In the genomic region with DNA sequence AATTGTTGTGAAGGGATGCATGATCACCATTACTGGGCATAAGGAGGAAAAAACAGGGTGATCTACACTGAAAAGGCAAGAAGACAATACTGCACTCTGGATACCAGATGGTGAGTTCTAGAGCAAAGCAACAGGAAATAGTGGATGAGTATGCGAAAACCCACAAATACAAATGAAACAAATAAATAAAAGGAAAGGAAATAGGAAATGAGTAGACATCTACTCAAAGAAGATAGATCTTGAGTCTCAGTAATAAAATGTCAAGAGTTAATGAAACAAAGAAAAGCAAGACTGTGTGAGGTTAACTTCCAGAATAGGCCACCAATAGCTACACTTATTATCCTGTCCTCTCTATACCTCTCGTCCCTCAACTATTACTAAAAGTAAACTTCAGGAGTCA, we compare ENCODE assay signal across 1 cellular context.
TF ChIP-seq lines count a peak whose summit lies in the region.

No MANE protein-coding gene starts in this region.

TF ChIP-seq in IMR-90, 13 proteins besides CTCF, POLR2A, EP300 and RAD21:
- no peak for TF ChIP-seq MAZ (IDR thresholded peaks at IDR 0.05; ENCODE audit: borderline replicate concordance, low read depth, low read length)
- TF ChIP-seq NFE2L2 (IDR thresholded peaks at IDR 0.05; ENCODE audit: low read depth, low read length): no peak
- TF ChIP-seq BHLHE40 (IDR thresholded peaks at IDR 0.05; ENCODE audit: low read depth, low read length): no peak
- TF ChIP-seq FOS (IDR thresholded peaks at IDR 0.05; ENCODE audit: low read depth, low read length): no peak
- no peak for TF ChIP-seq MAFK (IDR thresholded peaks at IDR 0.05; ENCODE audit: low read depth, low read length)
- no peak for TF ChIP-seq RFX5 (IDR thresholded peaks at IDR 0.05; ENCODE audit: low read depth, low read length)
- TF ChIP-seq, protein P1, sequence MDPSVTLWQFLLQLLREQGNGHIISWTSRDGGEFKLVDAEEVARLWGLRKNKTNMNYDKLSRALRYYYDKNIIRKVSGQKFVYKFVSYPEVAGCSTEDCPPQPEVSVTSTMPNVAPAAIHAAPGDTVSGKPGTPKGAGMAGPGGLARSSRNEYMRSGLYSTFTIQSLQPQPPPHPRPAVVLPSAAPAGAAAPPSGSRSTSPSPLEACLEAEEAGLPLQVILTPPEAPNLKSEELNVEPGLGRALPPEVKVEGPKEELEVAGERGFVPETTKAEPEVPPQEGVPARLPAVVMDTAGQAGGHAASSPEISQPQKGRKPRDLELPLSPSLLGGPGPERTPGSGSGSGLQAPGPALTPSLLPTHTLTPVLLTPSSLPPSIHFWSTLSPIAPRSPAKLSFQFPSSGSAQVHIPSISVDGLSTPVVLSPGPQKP (IDR thresholded peaks at IDR 0.05; ENCODE audit: borderline replicate concordance, low read depth, low read length): no peak
- TF ChIP-seq CEBPB (IDR thresholded peaks at IDR 0.05; ENCODE audit: low read depth, low read length): no peak
- TF ChIP-seq MXI1 (IDR thresholded peaks at IDR 0.05; ENCODE audit: borderline replicate concordance, low read depth, low read length): no peak
- no peak for TF ChIP-seq SMC3 (IDR thresholded peaks at IDR 0.05; ENCODE audit: low read depth, low read length)
- TF ChIP-seq RCOR1 (IDR thresholded peaks at IDR 0.05; ENCODE audit: insufficient replicate concordance, low read length): no peak
- no peak for TF ChIP-seq CHD1 (IDR thresholded peaks at IDR 0.05; ENCODE audit: low read depth, low read length)
- TF ChIP-seq, protein P2, sequence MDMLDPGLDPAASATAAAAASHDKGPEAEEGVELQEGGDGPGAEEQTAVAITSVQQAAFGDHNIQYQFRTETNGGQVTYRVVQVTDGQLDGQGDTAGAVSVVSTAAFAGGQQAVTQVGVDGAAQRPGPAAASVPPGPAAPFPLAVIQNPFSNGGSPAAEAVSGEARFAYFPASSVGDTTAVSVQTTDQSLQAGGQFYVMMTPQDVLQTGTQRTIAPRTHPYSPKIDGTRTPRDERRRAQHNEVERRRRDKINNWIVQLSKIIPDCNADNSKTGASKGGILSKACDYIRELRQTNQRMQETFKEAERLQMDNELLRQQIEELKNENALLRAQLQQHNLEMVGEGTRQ (IDR thresholded peaks at IDR 0.05; ENCODE audit: low read depth, low read length): no peak
